In genomic region chr1:2825487-2826189, GRCh38 we compare ENCODE assay signal across 21 cellular contexts. TPM values are rescaled to one million over a fixed set of nuclear protein-coding genes. Genes with fewer than 3 reads are reported as not detected.
DNase-seq lines count a peak whose midpoint lies in the region; ATAC-seq, FAIRE-seq and TF ChIP-seq lines count a peak whose summit lies in the region.
"Had no signal": no experiment of that assay in that cellular context is flagged by ENCODE, and none has a peak within 500 bp of the region (broad histone marks: within the 10 kb centered on the region; RNA-seq: fewer than 3 reads in every experiment).

No MANE protein-coding gene starts in this region.

- H3K27me3 ChIP-seq in right atrium auricular region (no peaks in the 10 kb centered on the region), right cardiac atrium (ENCODE audit: control insufficient read depth, insufficient read depth) (no peaks in the 10 kb centered on the region), HepG2 (ENCODE audit: control insufficient read depth in 1 of 2, insufficient read depth in 2 of 2, low read length in 2 of 2) (peaks cover 5 to 25% of the 10 kb centered on the region in 2 experiments; a peak in 4 of 5 replicates), osteoblast (ENCODE audit: insufficient read depth, low read length) (no peaks in the 10 kb centered on the region)
- H3K27me3 ChIP-seq in naive thymus-derived CD4-positive, alpha-beta T cell (ENCODE audit: control insufficient read depth in 2 of 2, insufficient read depth in 2 of 2, low read length in 2 of 2) = no peaks in the 10 kb centered on the region

- H3K36me3 ChIP-seq in right atrium auricular region (no peaks in the 10 kb centered on the region), HepG2 (replicated peaks in 1 of 2; ENCODE audit: control insufficient read depth in 1 of 2, insufficient read depth in 2 of 2, low read length in 2 of 2) (no peaks in the 10 kb centered on the region), osteoblast (ENCODE audit: insufficient read depth, low read length) (no peaks in the 10 kb centered on the region)
- no peaks in the 10 kb centered on the region for H3K36me3 ChIP-seq in naive thymus-derived CD4-positive, alpha-beta T cell (ENCODE audit: control insufficient read depth in 2 of 3, insufficient read depth in 3 of 3, low read length in 3 of 3)
- H3K36me3 ChIP-seq: HAP-1 had no signal

- no peak for TF ChIP-seq POLR2A in HepG2 (IDR thresholded peaks at IDR 0.05; ENCODE audit: insufficient read depth in 1 of 2, low read depth in 2 of 2, low read length in 2 of 2)

- TF ChIP-seq CTCF in right atrium auricular region (IDR thresholded peaks at IDR 0.05) (no peak), HepG2 (CRISPR knock-in tag; IDR thresholded peaks at IDR 0.05) (no peak), osteoblast (IDR thresholded peaks at IDR 0.05; ENCODE audit: extremely low read depth, low read depth, low read length) (no peak)

- no peak overlapping the region for H3K4me2 ChIP-seq in HepG2 (ENCODE audit: low read depth, low read length)
- no peak overlapping the region for H3K4me2 ChIP-seq in osteoblast (ENCODE audit: insufficient read depth, low read length)

- POLR2A ChIA-PET in HepG2 (lab: Yijun Ruan, JAX) = no interaction called here
- POLR2A ChIA-PET in naive thymus-derived CD4-positive, alpha-beta T cell (lab: Charles Lee) = no interaction called here

- H3K9ac ChIP-seq in HepG2 (ENCODE audit: insufficient read depth, low read depth, low read length) = no peak overlapping the region

- FAIRE-seq in HepG2 (lab: Jason Lieb, UNC) = no peak
- FAIRE-seq: GM12892, H54 had no signal

- no peaks in the 10 kb centered on the region for H3K4me1 ChIP-seq in right atrium auricular region
- no peaks in the 10 kb centered on the region for H3K4me1 ChIP-seq in right cardiac atrium (ENCODE audit: control insufficient read depth, insufficient read depth, low read length)
- no peaks in the 10 kb centered on the region for H3K4me1 ChIP-seq in HepG2 (ENCODE audit: insufficient read depth, low read length)
- H3K4me1 ChIP-seq in osteoblast (ENCODE audit: insufficient read depth, low read length) = no peaks in the 10 kb centered on the region
- peaks cover 0 to 12% of the 10 kb centered on the region in 2 donors for H3K4me1 ChIP-seq in naive thymus-derived CD4-positive, alpha-beta T cell (ENCODE audit: control insufficient read depth in 2 of 2, insufficient read depth in 2 of 2, low read length in 2 of 2)
- H3K4me1 ChIP-seq: HAP-1 had no signal

- no peaks in the 10 kb centered on the region for H3K36me3 Mint-ChIP-seq in naive thymus-derived CD4-positive, alpha-beta T cell
- H3K36me3 Mint-ChIP-seq: CD4-positive, alpha-beta memory T cell had no signal

- TF ChIP-seq EP300 in HepG2 (IDR thresholded peaks at IDR 0.05; ENCODE audit: low read depth in 2 of 2, low read length in 2 of 2) (no peak), HepG2 (CRISPR knock-in tag; IDR thresholded peaks at IDR 0.05; ENCODE audit: borderline replicate concordance) (no peak)

- WGBS in right cardiac atrium = 80% methylated on average over 18 of the region's 18 CpGs
- 23% methylated on average over 6 of the region's 18 CpGs for WGBS in HepG2 (ENCODE audit: low lambda C conversion rate)

- H3K27ac Mint-ChIP-seq in naive thymus-derived CD4-positive, alpha-beta T cell = no peak overlapping the region
- H3K27ac Mint-ChIP-seq: CD4-positive, alpha-beta memory T cell; HFFc6 had no signal

- H4K20me1 ChIP-seq in HepG2 (ENCODE audit: insufficient read depth, low read length) = no peaks in the 10 kb centered on the region
- no peaks in the 10 kb centered on the region for H4K20me1 ChIP-seq in osteoblast (ENCODE audit: insufficient read depth, low read length)

- in situ Hi-C loops in HepG2 (cut with HindIII; ENCODE audit: extremely low pct_ligation_motif_present, low pct_unique_long_range_greater_than_20kb) = no loop called here

- DNase-seq in left cardiac atrium (peak; percentile 8), right atrium auricular region (ENCODE audit: low spot score) (no peak), right cardiac atrium (peak in 2 of 3 donors; percentile 2 to 34), HepG2 (ENCODE audit: low spot score) (no peak), osteoblast (ENCODE audit: insufficient read length, low spot score, missing footprints) (peak; percentile 61), activated gamma-delta T cell treated with Interleukin-2 at 50 U/mL for 16 hours (no peak), HuH-7 (ENCODE audit: low spot score) (no peak)
- DNase-seq in naive thymus-derived CD4-positive, alpha-beta T cell = no peak
- DNase-seq: C1 segment of cervical spinal cord; Calu3; CD4-positive, alpha-beta memory T cell; COR-L47; DMS53; DMS79 treated with DMSO at 0.1 percent for 48 hours; GOT3; HFFc6 had no signal

- no peak for TF ChIP-seq RAD21 in HepG2 (CRISPR knock-in tag; IDR thresholded peaks at IDR 0.05)

- no peak overlapping the region for H3K27ac ChIP-seq in right atrium auricular region
- H3K27ac ChIP-seq in right cardiac atrium (ENCODE audit: low read length) = no peak overlapping the region
- no peak overlapping the region for H3K27ac ChIP-seq in HepG2 (ENCODE audit: extremely low read length, insufficient read depth, low read length)
- H3K27ac ChIP-seq in osteoblast (ENCODE audit: low read depth, low read length) = no peak overlapping the region
- no peak overlapping the region for H3K27ac ChIP-seq in naive thymus-derived CD4-positive, alpha-beta T cell (ENCODE audit: low read depth, low read length)

- peaks cover 0 to 5% (median 0%) of the 10 kb centered on the region in 5 donors for H3K27me3 Mint-ChIP-seq in naive thymus-derived CD4-positive, alpha-beta T cell

- H3K79me2 ChIP-seq in HepG2 (ENCODE audit: insufficient read depth, low read length) = no peaks in the 10 kb centered on the region
- no peaks in the 10 kb centered on the region for H3K79me2 ChIP-seq in osteoblast (ENCODE audit: insufficient read depth, low read length)

- no TSS peak for BruUV-seq in HepG2 (replicated peaks; lab: Mats Ljungman, UMichigan)

- intact Hi-C loops in left cardiac atrium (cut with DNase I) = loop anchor here in 1 of 2 donors (10.0 kb wide), 1 partner anchor 599 kb away; no protein-coding TSS in a partner anchor
- intact Hi-C loops in right cardiac atrium (cut with DNase I) = loop anchor here in 1 of 4 donors (10.0 kb wide), 1 partner anchor 589 kb away; no protein-coding TSS in a partner anchor
- intact Hi-C loops in HepG2 (cut with micrococcal nuclease; ENCODE audit: unreplicated experiment) = no loop called here
- intact Hi-C loops in naive thymus-derived CD4-positive, alpha-beta T cell (cut with micrococcal nuclease) = no loop called here

- peaks cover 0 to 6% (median 4%) of the 10 kb centered on the region in 7 donors for H3K4me1 Mint-ChIP-seq in naive thymus-derived CD4-positive, alpha-beta T cell
- H3K4me1 Mint-ChIP-seq: CD4-positive, alpha-beta memory T cell had no signal

- ATAC-seq in left cardiac atrium (no peak), right cardiac atrium (no peak), HepG2 (no peak)
- ATAC-seq in naive thymus-derived CD4-positive, alpha-beta T cell = no peak

- H3K4me3 ChIP-seq in right atrium auricular region (no peak overlapping the region), right cardiac atrium (ENCODE audit: low read length) (no peak overlapping the region), HepG2 (replicated peaks in 1 of 3; ENCODE audit: insufficient read depth in 1 of 3, low read depth in 2 of 3, low read length in 3 of 3) (no peak overlapping the region), osteoblast (ENCODE audit: insufficient read depth, low read length) (no peak overlapping the region)
- H3K4me3 ChIP-seq in naive thymus-derived CD4-positive, alpha-beta T cell (ENCODE audit: low read length) = no peak overlapping the region
- H3K4me3 ChIP-seq: HAP-1 had no signal

- H2AFZ ChIP-seq in HepG2 (ENCODE audit: low read length) (no peak overlapping the region), osteoblast (ENCODE audit: low read length) (no peak overlapping the region)

- H3K9me3 Mint-ChIP-seq in naive thymus-derived CD4-positive, alpha-beta T cell = peaks cover 0 to 10% (median 4%) of the 10 kb centered on the region in 11 donors

- H3K4me3 Mint-ChIP-seq in naive thymus-derived CD4-positive, alpha-beta T cell = no peak overlapping the region
- H3K4me3 Mint-ChIP-seq: CD4-positive, alpha-beta memory T cell; HFFc6 had no signal

- CTCF ChIA-PET in HepG2 (lab: Yijun Ruan, JAX; ENCODE audit: low intra/inter-chr PET ratio, low total read pairs) = no interaction called here
- CTCF ChIA-PET in naive thymus-derived CD4-positive, alpha-beta T cell (lab: Charles Lee) = interaction anchor here (0.8 to 1.1 kb wide), 2 partner anchors 15 to 904 kb away, joined by 4 read pairs; no protein-coding TSS in a partner anchor

- peaks cover 0 to 13% of the 10 kb centered on the region in 2 donors for H3K9me3 ChIP-seq in right atrium auricular region
- H3K9me3 ChIP-seq in right cardiac atrium (ENCODE audit: control insufficient read depth, low read length) = no peaks in the 10 kb centered on the region
- peaks cover 9% of the 10 kb centered on the region; the same call in 1 of the 2 replicates for H3K9me3 ChIP-seq in HepG2 (ENCODE audit: low read length)
- H3K9me3 ChIP-seq in osteoblast (ENCODE audit: low read depth, low read length) = no peaks in the 10 kb centered on the region
- H3K9me3 ChIP-seq in naive thymus-derived CD4-positive, alpha-beta T cell (ENCODE audit: control insufficient read depth in 2 of 3, low read length in 3 of 3) = peaks cover 0 to 14% (median 0%) of the 10 kb centered on the region in 3 experiments
- H3K9me3 ChIP-seq: HAP-1 had no signal

RNA-seq across cellular contexts. Expression of gene TTC34, which starts 24.1 kb away (rescaled TPM):
- total RNA-seq in left cardiac atrium = under 1 TPM; 0.52 to 0.53 TPM
- total RNA-seq in right atrium auricular region = under 1 TPM; 0.08 to 0.11 TPM
- 1 to 10 TPM in 2 of 4 donors, under 1 TPM in 2; 0.53 to 1.5 (median 0.94) TPM for total RNA-seq in right cardiac atrium
- 0.27 TPM for polyA plus RNA-seq in right cardiac atrium
- total RNA-seq in HepG2 (2016; rRNA removed; fragmentation: Illumina TruSeq; extraction: Trizol) = 0.07 TPM in 1 of 2 replicates, not detected in the other
- total RNA-seq in HepG2 (2016; cell fraction: cytosol; rRNA removed; fragmentation: Illumina TruSeq; extraction: Trizol; ENCODE audit: low read depth) = not detected in 2 replicates
- total RNA-seq in HepG2 (2016; cell fraction: insoluble cytoplasmic fraction; rRNA removed; fragmentation: Illumina TruSeq; extraction: Trizol) = 0.09 TPM in 1 of 2 replicates, not detected in the other
- total RNA-seq in HepG2 (2016; cell fraction: membrane; rRNA removed; fragmentation: Illumina TruSeq; extraction: Trizol) = 0.03 TPM in 1 of 2 replicates, not detected in the other
- 0.22 and 0.31 TPM in 2 replicates for total RNA-seq in HepG2 (2016; cell fraction: nucleus; rRNA removed; fragmentation: Illumina TruSeq; extraction: Trizol)
- polyA plus RNA-seq in HepG2 (2011; rRNA removed) = 0.11 and 0.13 TPM in 2 replicates
- polyA plus RNA-seq in HepG2 (2011; cell fraction: cytosol; rRNA removed) = 0.01 and 0.03 TPM in 2 replicates
- 1.1 and 1.5 TPM in 2 replicates for polyA plus RNA-seq in HepG2 (2011; cell fraction: nucleus; rRNA removed)
- polyA plus RNA-seq in HepG2 (2012) = 0.08 and 0.16 TPM in 2 replicates
- 0.01 TPM in 1 of 2 replicates, not detected in the other for polyA plus RNA-seq in HepG2 (2016; cell fraction: cytosol; fragmentation: Illumina TruSeq; extraction: Trizol; ENCODE audit: low read depth)
- 0.03 and 0.05 TPM in 2 replicates for polyA plus RNA-seq in HepG2 (2016; cell fraction: insoluble cytoplasmic fraction; fragmentation: Illumina TruSeq; extraction: Trizol; ENCODE audit: low read depth)
- polyA plus RNA-seq in HepG2 (2016; cell fraction: membrane; fragmentation: Illumina TruSeq; extraction: Trizol; ENCODE audit: low read depth) = 0.03 TPM in 1 of 2 replicates, not detected in the other
- 0.33 and 0.36 TPM in 2 replicates for polyA plus RNA-seq in HepG2 (2016; cell fraction: nucleus; fragmentation: Illumina TruSeq; extraction: Trizol; ENCODE audit: insufficient read depth, low read depth)
- polyA minus RNA-seq in HepG2 (2011; rRNA and poly(A)+ RNA removed; ENCODE audit: low replicate concordance) = 0.84 and 0.87 TPM in 2 replicates
- 0.09 and 0.10 TPM in 2 replicates for polyA minus RNA-seq in HepG2 (2011; cell fraction: cytosol; rRNA and poly(A)+ RNA removed)
- 1.7 and 2.5 TPM in 2 replicates for polyA minus RNA-seq in HepG2 (2011; cell fraction: nucleus; rRNA and poly(A)+ RNA removed)
- total RNA-seq in osteoblast = 0.29 and 0.36 TPM in 2 replicates
- total RNA-seq in naive thymus-derived CD4-positive, alpha-beta T cell = 1 to 10 TPM; 1.6 to 8.0 (median 2.3) TPM
- polyA plus RNA-seq in naive thymus-derived CD4-positive, alpha-beta T cell = under 1 TPM; 0.28 to 0.47 TPM
- total RNA-seq: A172, Daoy had no signal

Comparison
In these comparisons a context has a peak if more than half of its experiments do, and no peak if none do; other contexts are left out.
1. DNase-seq: peak in left cardiac atrium (single experiment), right cardiac atrium (2 of 3) and osteoblast (single experiment); none in right atrium auricular region (single experiment), HepG2 (single experiment), activated gamma-delta T cell treated with Interleukin-2 at 50 U/mL for 16 hours (single experiment), naive thymus-derived CD4-positive, alpha-beta T cell (0 of 9) and HuH-7 (single experiment).